In genomic region chr14:59882957-59883356, GRCh38 we compare ENCODE assay signal across 1 cellular context.
TF ChIP-seq lines count a peak whose summit lies in the region.

No MANE protein-coding gene starts in this region.

TF ChIP-seq in GM12878, 131 proteins besides CTCF, POLR2A, EP300 and RAD21:
- TF ChIP-seq BCL3 (IDR thresholded peaks at IDR 0.05; ENCODE audit: borderline replicate concordance, insufficient read depth, low read depth, low read length, poor library complexity, severe bottlenecking): no peak
- no peak for TF ChIP-seq E2F4 (IDR thresholded peaks at IDR 0.05; ENCODE audit: low read depth, low read length)
- no peak for TF ChIP-seq ZNF622 (IDR thresholded peaks at IDR 0.05)
- TF ChIP-seq ZBTB33 (IDR thresholded peaks at IDR 0.05): no peak
- TF ChIP-seq TBL1XR1 (IDR thresholded peaks at IDR 0.05; ENCODE audit: low read depth, low read length): no peak
- TF ChIP-seq WRNIP1 (IDR thresholded peaks at IDR 0.05; ENCODE audit: borderline replicate concordance, low read depth, low read length): no peak
- TF ChIP-seq CEBPB (IDR thresholded peaks at IDR 0.05; ENCODE audit: borderline replicate concordance in 1 of 2, low read depth in 2 of 2, low read length in 2 of 2): no peak
- no peak for TF ChIP-seq RBBP5 (conservative IDR thresholded peaks at IDR 0.05)
- TF ChIP-seq NFXL1 (IDR thresholded peaks at IDR 0.05; ENCODE audit: borderline replicate concordance): no peak
- no peak for TF ChIP-seq NR2C2 (IDR thresholded peaks at IDR 0.05; ENCODE audit: borderline replicate concordance, control insufficient read depth, insufficient read length, low read depth)
- TF ChIP-seq ZNF24 (IDR thresholded peaks at IDR 0.05): no peak
- no peak for TF ChIP-seq BRCA1 (IDR thresholded peaks at IDR 0.05; ENCODE audit: low read depth, low read length)
- TF ChIP-seq SIX5 (IDR thresholded peaks at IDR 0.05; ENCODE audit: low read depth, low read length, severe bottlenecking): no peak
- no peak for TF ChIP-seq NFIC (IDR thresholded peaks at IDR 0.05; ENCODE audit: low read depth, low read length)
- TF ChIP-seq RB1 (IDR thresholded peaks at IDR 0.05; ENCODE audit: borderline replicate concordance): no peak
- no peak for TF ChIP-seq USF1 (IDR thresholded peaks at IDR 0.05; ENCODE audit: borderline replicate concordance, extremely low read length, insufficient read depth, low read depth, low read length)
TF ChIP-seq in GM12878: peak in this region for 0.
